Comparison of ENCODE assay signal across 9 cellular contexts in genomic region chr21:30194701-30195299, GRCh38. TPM values are rescaled to one million over a fixed set of nuclear protein-coding genes. Genes with fewer than 3 reads are reported as not detected.
DNase-seq lines count a peak whose midpoint lies in the region; FAIRE-seq and TF ChIP-seq lines count a peak whose summit lies in the region.
"Had no signal": no experiment of that assay in that cellular context is flagged by ENCODE, and none has a peak within 500 bp of the region (broad histone marks: within the 10 kb centered on the region; RNA-seq: fewer than 3 reads in every experiment).

No MANE protein-coding gene starts in this region.

- intact Hi-C loops in thyroid gland (cut with DNase I): loop anchor here (10.0 kb wide), 1 partner anchor 150 kb away; no protein-coding TSS in a partner anchor

- H3K4me3 ChIP-seq in GM12865 (ENCODE audit: low read depth, low read length): no peak overlapping the region
- H3K4me3 ChIP-seq in fibroblast of pulmonary artery (replicated peaks; ENCODE audit: low read depth, low read length): no peak overlapping the region
- H3K4me3 ChIP-seq in thyroid gland (replicated peaks in 1 of 3): no peak overlapping the region

- FAIRE-seq in RCC 7860 (lab: Jason Lieb, UNC) (peak; percentile 42), HTR-8/SVneo (lab: Jason Lieb, UNC) (no peak)

- H3K27me3 ChIP-seq in thyroid gland: no peaks in the 10 kb centered on the region

- no peaks in the 10 kb centered on the region for H3K36me3 ChIP-seq in thyroid gland

- DNase-seq in GM12865 (ENCODE audit: low read depth) (peak; percentile 44), RCC 7860 (ENCODE audit: low spot score) (peak; percentile 14), fibroblast of pulmonary artery (ENCODE audit: low read depth) (peak; percentile 60), thyroid gland (no peak), UCSD-AML1 (lab: John Stamatoyannopoulos, UW; ENCODE audit: unreplicated experiment) (no peak), nucleus accumbens (lab: John Stamatoyannopoulos, UW) (no peak), HTR-8/SVneo (ENCODE audit: insufficient read length, low spot score) (no peak)

- TF ChIP-seq POLR2A in thyroid gland (IDR thresholded peaks at IDR 0.05): no peak

- TF ChIP-seq CTCF in GM12865 (IDR thresholded peaks at IDR 0.05; ENCODE audit: insufficient read depth, low read depth, low read length, missing control alignments) (peak; percentile 49), fibroblast of pulmonary artery (IDR thresholded peaks at IDR 0.05; ENCODE audit: low read length, missing control alignments) (peak; percentile 67), thyroid gland (IDR thresholded peaks at IDR 0.05) (peak in 5 of 6 experiments; percentile 26 to 65 (median 61))

- H3K9me3 ChIP-seq in thyroid gland: no peaks in the 10 kb centered on the region

- no peak for TF ChIP-seq EP300 in Ishikawa (IDR thresholded peaks at IDR 0.05; ENCODE audit: borderline replicate concordance)

- WGBS in thyroid gland, 2 donors: 46 to 49% methylated on average over 2 of the region's 2 CpGs

- no peaks in the 10 kb centered on the region for H3K4me1 ChIP-seq in thyroid gland

- peak; percentile 13; the same call in 1 of the 2 replicates for TF ChIP-seq RAD21 in Ishikawa (IDR thresholded peaks at IDR 0.05; ENCODE audit: low read depth)

- H3K27ac ChIP-seq in thyroid gland: no peak overlapping the region

TF ChIP-seq in Ishikawa, 13 proteins besides CTCF, POLR2A, EP300 and RAD21:
- TF ChIP-seq ZBTB7A (IDR thresholded peaks at IDR 0.05; ENCODE audit: low read depth): no peak
- TF ChIP-seq REST (IDR thresholded peaks at IDR 0.05; ENCODE audit: low read depth): no peak
- TF ChIP-seq TCF12 (IDR thresholded peaks at IDR 0.05; ENCODE audit: low read depth): no peak
- no peak for TF ChIP-seq MAX (IDR thresholded peaks at IDR 0.05)
- no peak for TF ChIP-seq NFIC (IDR thresholded peaks at IDR 0.05)
- no peak for TF ChIP-seq CREB1 (IDR thresholded peaks at IDR 0.05; ENCODE audit: low read depth)
- TF ChIP-seq EGR1 (IDR thresholded peaks at IDR 0.05): no peak
- no peak for TF ChIP-seq YY1 (IDR thresholded peaks at IDR 0.05; ENCODE audit: low read depth)
- TF ChIP-seq TEAD4 (IDR thresholded peaks at IDR 0.05): no peak
- no peak for TF ChIP-seq FOXM1 (IDR thresholded peaks at IDR 0.05; ENCODE audit: borderline replicate concordance, low read depth)
- no peak for TF ChIP-seq USF1 (IDR thresholded peaks at IDR 0.05)
- TF ChIP-seq TAF1 (IDR thresholded peaks at IDR 0.05; ENCODE audit: low read depth): no peak
- no peak for TF ChIP-seq CEBPB (IDR thresholded peaks at IDR 0.05)

RNA-seq across cellular contexts. Expression of gene CLDN8, which starts 21.1 kb away (rescaled TPM):
- total RNA-seq in thyroid gland: 10 to 100 TPM in 3 of 4 donors, 1 to 10 TPM in 1; 8.9 to 55.6 (median 32.6) TPM
- total RNA-seq: mononuclear cell had no signal

RNA-seq across cellular contexts. Expression of gene CLDN17, which starts 28.2 kb away (rescaled TPM):
- not detected for total RNA-seq in thyroid gland
- total RNA-seq: mononuclear cell had no signal

Comparison
In these comparisons a context has a peak if more than half of its experiments do, and no peak if none do; other contexts are left out.
1. DNase-seq: peak in GM12865 (single experiment), RCC 7860 (single experiment) and fibroblast of pulmonary artery (single experiment); none in thyroid gland (0 of 2), UCSD-AML1 (single experiment), nucleus accumbens (0 of 56) and HTR-8/SVneo (single experiment).
2. Peak in every context shown above with its lines, with median percentiles within 50 percentile points of each other: CTCF ChIP-seq.